ENCODE assay signal across 18 cellular contexts in genomic region chr3:39088889-39089288, GRCh38. TPM values are rescaled to one million over a fixed set of nuclear protein-coding genes. Genes with fewer than 3 reads are reported as not detected.
"Had no signal": no experiment of that assay in that cellular context is flagged by ENCODE, and none has a peak within 500 bp of the region (broad histone marks: within the 10 kb centered on the region; RNA-seq: fewer than 3 reads in every experiment).

No MANE protein-coding gene starts in this region.

- DNase-seq: activated CD4-positive, alpha-beta T cell treated with anti-CD3 and anti-CD28 coated beads for 48 hours; activated effector memory CD4-positive, alpha-beta T cell treated with anti-CD3 and anti-CD28 coated beads, Interleukin-2, amount 50 U/mL, for 16 hours; activated T-cell treated with anti-CD3 and anti-CD28 coated beads, Interleukin-2, amount 50 U/mL, for 1 hour; esophagus squamous epithelium; kidney; left ventricle myocardium inferior; sigmoid colon; SK-N-SH; stimulated activated CD4-positive, alpha-beta T cell treated with anti-CD3 and anti-CD28 coated beads, Interleukin-12 subunit alpha, Interleukin-12 subunit beta, amount 100 ng/mL, for 4 hours; stimulated activated CD4-positive, alpha-beta T cell treated with anti-CD3 and anti-CD28 coated beads, Interleukin-2, amount 100 ng/mL, for 48 hours; stimulated activated naive CD4-positive, alpha-beta T cell treated with Interleukin-2 at 50 U/mL for 16 hours; T-helper 1 cell; upper lobe of left lung had no signal

- H3K9me3 Mint-ChIP-seq: activated naive CD4-positive, alpha-beta T cell treated with anti-CD3 and anti-CD28 coated beads, Interleukin-2, amount 50 U/mL, for 72 hours; dendritic cell treated with granulocyte-macrophage colony-stimulating factor and Interleukin-4, amounts not matched to agents 40 ng/mL and 50 ng/mL, for 4 days; memory B cell had no signal

- H3K4me3 Mint-ChIP-seq: dendritic cell treated with granulocyte-macrophage colony-stimulating factor and Interleukin-4, amounts not matched to agents 40 ng/mL and 50 ng/mL, for 4 days; memory B cell had no signal

- H3K27ac Mint-ChIP-seq: activated naive CD4-positive, alpha-beta T cell treated with anti-CD3 and anti-CD28 coated beads, Interleukin-2, amount 50 U/mL, for 72 hours; dendritic cell treated with granulocyte-macrophage colony-stimulating factor and Interleukin-4, amounts not matched to agents 40 ng/mL and 50 ng/mL, for 4 days; memory B cell had no signal

- H3K4me3 ChIP-seq: ascending aorta, esophagus squamous epithelium, gastroesophageal sphincter, left ventricle myocardium inferior, sigmoid colon, upper lobe of left lung had no signal

- H3K27ac ChIP-seq: ascending aorta, esophagus squamous epithelium, gastroesophageal sphincter, left ventricle myocardium inferior, sigmoid colon, upper lobe of left lung had no signal

- H3K27me3 Mint-ChIP-seq: dendritic cell treated with granulocyte-macrophage colony-stimulating factor and Interleukin-4, amounts not matched to agents 40 ng/mL and 50 ng/mL, for 4 days; memory B cell had no signal

- H3K9ac ChIP-seq: SK-N-SH had no signal

- H3K4me1 ChIP-seq: ascending aorta, esophagus squamous epithelium, gastroesophageal sphincter, left ventricle myocardium inferior, sigmoid colon, upper lobe of left lung had no signal

- ATAC-seq: activated naive CD4-positive, alpha-beta T cell treated with anti-CD3 and anti-CD28 coated beads, Interleukin-2, amount 50 U/mL, for 72 hours; gastroesophageal sphincter had no signal

- H3K4me2 ChIP-seq: SK-N-SH had no signal

- H3K9me3 ChIP-seq: ascending aorta, esophagus squamous epithelium, gastroesophageal sphincter, left ventricle myocardium inferior, sigmoid colon, SK-N-SH, upper lobe of left lung had no signal

- H3K27me3 ChIP-seq: ascending aorta, esophagus squamous epithelium, gastroesophageal sphincter, sigmoid colon, upper lobe of left lung had no signal

RNA-seq across cellular contexts. Expression of gene SCN11A, which starts 37.1 kb away (rescaled TPM):
- total RNA-seq: ascending aorta had no signal
